17 cellular contexts compared by ENCODE assay signal in the genomic region with DNA sequence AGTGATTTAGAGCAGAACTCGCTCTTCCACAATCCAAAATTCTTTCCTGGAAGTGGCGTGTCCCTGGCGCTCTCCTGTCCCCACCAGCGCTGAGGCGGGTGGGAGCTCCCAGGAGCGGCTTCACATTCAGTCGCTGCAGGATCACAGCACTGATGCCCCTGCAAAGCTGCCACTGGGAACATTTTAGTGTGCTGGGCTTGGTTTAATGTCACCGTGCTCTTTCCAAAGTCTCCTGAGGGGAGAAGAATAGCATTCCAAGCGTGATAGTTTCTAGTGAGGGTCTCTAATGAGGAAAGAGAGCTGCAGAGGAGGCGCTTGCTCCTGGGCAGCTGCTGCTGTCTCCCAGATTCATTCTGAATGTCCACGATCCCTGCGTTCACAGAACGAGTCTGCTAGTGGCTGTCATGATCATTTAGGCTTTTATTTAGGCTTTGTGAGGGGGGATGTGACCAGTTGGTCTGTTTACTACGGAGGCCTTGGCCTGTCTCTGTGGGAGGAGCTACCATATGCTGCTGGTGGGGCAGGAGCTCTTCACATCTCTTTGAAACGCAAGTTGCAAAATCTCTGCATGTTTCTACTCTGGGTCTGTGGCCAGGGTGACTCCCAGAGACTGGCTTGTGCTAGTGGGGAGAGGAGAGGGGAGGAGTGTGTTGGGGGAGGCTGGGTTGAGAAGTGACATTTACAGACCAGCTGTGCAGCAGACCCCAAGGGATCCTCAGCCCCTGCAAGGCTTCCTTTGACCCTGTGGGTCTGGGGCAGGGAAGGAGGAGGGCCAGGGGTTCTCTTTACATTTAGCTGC. TPM values are rescaled to one million over a fixed set of nuclear protein-coding genes. Genes with fewer than 3 reads are reported as not detected.
DNase-seq lines count a peak whose midpoint lies in the region; ATAC-seq and TF ChIP-seq lines count a peak whose summit lies in the region.
"Had no signal": no experiment of that assay in that cellular context is flagged by ENCODE, and none has a peak within 500 bp of the region (broad histone marks: within the 10 kb centered on the region; RNA-seq: fewer than 3 reads in every experiment).

No MANE protein-coding gene starts in this region.

- TF ChIP-seq CTCF in brain microvascular endothelial cell (IDR thresholded peaks at IDR 0.05; ENCODE audit: low read depth, low read length, missing control alignments) = no peak
- TF ChIP-seq CTCF in hepatocyte (IDR thresholded peaks at IDR 0.05; ENCODE audit: poor library complexity) = no peak

- H3K4me1 ChIP-seq in GM23248 (ENCODE audit: insufficient read depth) (peaks cover 9% of the 10 kb centered on the region; the same call in 1 of the 2 replicates), hepatocyte (ENCODE audit: insufficient read depth) (peaks cover 12% of the 10 kb centered on the region)

- H3K36me3 ChIP-seq in GM23248 (ENCODE audit: low read depth) (no peaks in the 10 kb centered on the region), brain microvascular endothelial cell (replicated peaks) (no peaks in the 10 kb centered on the region), hepatocyte (replicated peaks; ENCODE audit: insufficient read depth, low read depth) (no peaks in the 10 kb centered on the region)

- H3K4me3 ChIP-seq in GM23248 (no peak overlapping the region), brain microvascular endothelial cell (ENCODE audit: low read depth, low read length) (no peak overlapping the region), hepatocyte (no peak overlapping the region)
- H3K4me3 ChIP-seq: lung had no signal

- intact Hi-C loops in sciatic nerve (cut with DNase I) = no loop called here
- intact Hi-C loops in posterior vena cava (cut with DNase I) = no loop called here

- in situ Hi-C loops in GM23248 (cut with MboI) (no loop called here), brain microvascular endothelial cell (cut with HindIII; ENCODE audit: low pct_ligation_motif_present, low sequenced_read_pairs) (no loop called here)

- no peaks in the 10 kb centered on the region for H3F3A ChIP-seq in GM23248 (ENCODE audit: insufficient read depth)

- 50 to 54% methylated on average over 15 of the region's 15 CpGs for WGBS in GM23248 (ENCODE audit: low coverage in 1 of 2, low lambda C conversion rate in 2 of 2, missing lambda C conversion rate in 2 of 2), 2 experiments
- 58% methylated on average over 15 of the region's 15 CpGs for WGBS in hepatocyte (ENCODE audit: low lambda C conversion rate, missing lambda C conversion rate)

- DNase-seq in GM23248 (peak; percentile 66), brain microvascular endothelial cell (peak; percentile 31), hepatocyte (ENCODE audit: low spot score) (peak; percentile 31), sciatic nerve (ENCODE audit: low spot score) (no peak), T-helper 2 cell (no peak), posterior vena cava (ENCODE audit: low spot score) (no peak)
- no peak for DNase-seq in activated CD4-positive, alpha-beta T cell treated with anti-CD3 and anti-CD28 coated beads for 4 hours
- DNase-seq: activated CD4-positive, CD25-positive, alpha-beta regulatory T cell; effector CD4-positive, alpha-beta T cell; MV-4-11; NCI-H2171 treated with DMSO at 0.1 percent for 48 hours; posterior cingulate gyrus; stimulated activated CD4-positive, alpha-beta T cell treated with anti-CD3 and anti-CD28 coated beads, Interleukin-4, amount 100 ng/mL, for 4 hours; stimulated activated naive B cell treated with anti-CD40 and anti-IgM and Interleukin-4, amounts not matched to agents 10 μg/mL and 1 μg/mL and 100 μg/mL, for 72 hours; SW 1271 had no signal

- peak overlapping the region; percentile 44; the same call in 1 of the 2 replicates for H2AFZ ChIP-seq in GM23248
- peak overlapping the region; percentile 19 for H2AFZ ChIP-seq in hepatocyte

- H3K9me3 ChIP-seq in GM23248 (ENCODE audit: low read depth) (no peaks in the 10 kb centered on the region), hepatocyte (ENCODE audit: low read depth) (no peaks in the 10 kb centered on the region)

- ATAC-seq in sciatic nerve (peak; percentile 82), SK-N-SH treated with all-trans-retinoic acid at 6 μM for 48 hours (no peak; the same call in 2 of the 3 replicates)

- H3K79me2 ChIP-seq in GM23248 (ENCODE audit: insufficient read depth) (no peaks in the 10 kb centered on the region), hepatocyte (no peaks in the 10 kb centered on the region)

- H3K27ac ChIP-seq in GM23248 (no peak overlapping the region), brain microvascular endothelial cell (no peak overlapping the region), hepatocyte (peak overlapping the region; percentile 52)

- H3K27me3 ChIP-seq in GM23248 (replicated peaks; ENCODE audit: insufficient read depth) (no peaks in the 10 kb centered on the region), brain microvascular endothelial cell (replicated peaks) (no peaks in the 10 kb centered on the region), hepatocyte (no peaks in the 10 kb centered on the region)

- no peak overlapping the region for H3K9ac ChIP-seq in GM23248

- H4K20me1 ChIP-seq in GM23248 (ENCODE audit: insufficient read depth) = no peaks in the 10 kb centered on the region
- no peaks in the 10 kb centered on the region for H4K20me1 ChIP-seq in hepatocyte (ENCODE audit: insufficient read depth, poor library complexity, severe bottlenecking)

- H3K4me2 ChIP-seq in GM23248 (ENCODE audit: unreplicated experiment) = no peak overlapping the region
- H3K4me2 ChIP-seq in hepatocyte = peak overlapping the region; percentile 21

- H3K9me2 ChIP-seq in GM23248 (ENCODE audit: insufficient read depth) (no peaks in the 10 kb centered on the region), hepatocyte (replicated peaks; ENCODE audit: insufficient read depth) (no peaks in the 10 kb centered on the region)

TF ChIP-seq in SK-N-SH treated with all-trans-retinoic acid at 6 μM for 48 hours, 23 proteins besides CTCF, POLR2A, EP300 and RAD21:
- TF ChIP-seq ZFP30 (CRISPR knock-in tag; IDR thresholded peaks at IDR 0.05) (no peak), SNAI2 (CRISPR knock-in tag; IDR thresholded peaks at IDR 0.05) (no peak), ZFP3 (CRISPR knock-in tag; IDR thresholded peaks at IDR 0.05) (no peak), ZNF70 (CRISPR knock-in tag; IDR thresholded peaks at IDR 0.05) (no peak), ESRRG (CRISPR knock-in tag; IDR thresholded peaks at IDR 0.05) (no peak), OSR1 (CRISPR knock-in tag; IDR thresholded peaks at IDR 0.05) (no peak), TOX (CRISPR knock-in tag; IDR thresholded peaks at IDR 0.05; ENCODE audit: borderline replicate concordance) (no peak), TCF4 (CRISPR knock-in tag; IDR thresholded peaks at IDR 0.05; ENCODE audit: borderline replicate concordance) (no peak)
- TF ChIP-seq, protein P1, sequence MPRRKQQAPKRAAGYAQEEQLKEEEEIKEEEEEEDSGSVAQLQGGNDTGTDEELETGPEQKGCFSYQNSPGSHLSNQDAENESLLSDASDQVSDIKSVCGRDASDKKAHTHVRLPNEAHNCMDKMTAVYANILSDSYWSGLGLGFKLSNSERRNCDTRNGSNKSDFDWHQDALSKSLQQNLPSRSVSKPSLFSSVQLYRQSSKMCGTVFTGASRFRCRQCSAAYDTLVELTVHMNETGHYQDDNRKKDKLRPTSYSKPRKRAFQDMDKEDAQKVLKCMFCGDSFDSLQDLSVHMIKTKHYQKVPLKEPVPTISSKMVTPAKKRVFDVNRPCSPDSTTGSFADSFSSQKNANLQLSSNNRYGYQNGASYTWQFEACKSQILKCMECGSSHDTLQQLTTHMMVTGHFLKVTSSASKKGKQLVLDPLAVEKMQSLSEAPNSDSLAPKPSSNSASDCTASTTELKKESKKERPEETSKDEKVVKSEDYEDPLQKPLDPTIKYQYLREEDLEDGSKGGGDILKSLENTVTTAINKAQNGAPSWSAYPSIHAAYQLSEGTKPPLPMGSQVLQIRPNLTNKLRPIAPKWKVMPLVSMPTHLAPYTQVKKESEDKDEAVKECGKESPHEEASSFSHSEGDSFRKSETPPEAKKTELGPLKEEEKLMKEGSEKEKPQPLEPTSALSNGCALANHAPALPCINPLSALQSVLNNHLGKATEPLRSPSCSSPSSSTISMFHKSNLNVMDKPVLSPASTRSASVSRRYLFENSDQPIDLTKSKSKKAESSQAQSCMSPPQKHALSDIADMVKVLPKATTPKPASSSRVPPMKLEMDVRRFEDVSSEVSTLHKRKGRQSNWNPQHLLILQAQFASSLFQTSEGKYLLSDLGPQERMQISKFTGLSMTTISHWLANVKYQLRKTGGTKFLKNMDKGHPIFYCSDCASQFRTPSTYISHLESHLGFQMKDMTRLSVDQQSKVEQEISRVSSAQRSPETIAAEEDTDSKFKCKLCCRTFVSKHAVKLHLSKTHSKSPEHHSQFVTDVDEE (CRISPR knock-in tag; IDR thresholded peaks at IDR 0.05) = no peak

RNA-seq across cellular contexts. Expression of a gene that starts 23.4 kb away (rescaled TPM):
- total RNA-seq in GM23248 (2014; rRNA removed; shearing (Covaris generic)) = 156 and 168 TPM in 2 replicates
- polyA plus RNA-seq in GM23248 (2016; fragmentation: Nextera tagmentation; extraction: Ambion mirVana) (141 and 149 TPM in 2 replicates), hepatocyte (494 and 559 TPM in 2 replicates)
- total RNA-seq in hepatocyte (441 and 460 TPM in 2 replicates), sciatic nerve (46.0 TPM), posterior vena cava (100 to 1,000 TPM in 1 of 2 donors, 10 to 100 TPM in 1; 43.6 to 109 TPM)

Comparison
In these comparisons a context has a peak if more than half of its experiments do, and no peak if none do; other contexts are left out.
1. DNase-seq: peak in GM23248 (single experiment), brain microvascular endothelial cell (single experiment) and hepatocyte (single experiment); none in sciatic nerve (single experiment), activated CD4-positive, alpha-beta T cell treated with anti-CD3 and anti-CD28 coated beads for 4 hours (0 of 2), T-helper 2 cell (0 of 5) and posterior vena cava (single experiment).